In genomic region chr9:94870793-94871558, GRCh38 we compare ENCODE assay signal across 7 cellular contexts.
DNase-seq lines count a peak whose midpoint lies in the region; TF ChIP-seq lines count a peak whose summit lies in the region.

No MANE protein-coding gene starts in this region.

- WGBS in H9 (ENCODE audit: extremely low coverage, insufficient read length, low lambda C conversion rate), result no CpG with 5 or more reads among the region's 8 CpGs

- no peaks in the 10 kb centered on the region for H4K20me1 ChIP-seq in H9 (ENCODE audit: control insufficient read depth, insufficient read depth, insufficient read length)

- H3K9me3 ChIP-seq in H9 (ENCODE audit: control insufficient read depth, low read depth, low read length), result no peaks in the 10 kb centered on the region

- H3T11ph ChIP-seq in H9 (ENCODE audit: low read length), result no peak overlapping the region

- H3K36me3 Mint-ChIP-seq in H9 (ENCODE audit: insufficient read depth in 1 of 3, low read depth in 3 of 3), result no peaks in the 10 kb centered on the region
- H3K36me3 Mint-ChIP-seq in glutamatergic neuron (ENCODE audit: unreplicated experiment), result no peaks in the 10 kb centered on the region

- H3K27me3 ChIP-seq in H9 (ENCODE audit: insufficient read depth, low read length), result no peaks in the 10 kb centered on the region

- no peaks in the 10 kb centered on the region for H3K79me2 ChIP-seq in H9 (ENCODE audit: insufficient read depth, low read length)

- no peak overlapping the region for H3K27ac ChIP-seq in H9 (ENCODE audit: insufficient read length, low read depth, low read length)

- H4K5ac ChIP-seq in H9 (ENCODE audit: insufficient read length, low read depth, low read length), result no peak overlapping the region

- H2AK5ac ChIP-seq in H9 (ENCODE audit: insufficient read length, low read length), result no peak overlapping the region

- H3K14ac ChIP-seq in H9 (ENCODE audit: insufficient read depth, low read length), result no peak overlapping the region

- peaks cover 18 to 21% of the 10 kb centered on the region in 2 experiments for H3K4me1 Mint-ChIP-seq in H9
- peaks cover 13% of the 10 kb centered on the region for H3K4me1 Mint-ChIP-seq in glutamatergic neuron (ENCODE audit: low read depth, unreplicated experiment)

- no peaks in the 10 kb centered on the region for H3K23me2 ChIP-seq in H9 (ENCODE audit: insufficient read length, low read depth, low read length, poor library complexity, severe bottlenecking)

- TF ChIP-seq CTCF in H9 (conservative IDR thresholded peaks at IDR 0.05) (no peak), fibroblast of villous mesenchyme (IDR thresholded peaks at IDR 0.05; ENCODE audit: insufficient read depth, low read depth, low read length) (no peak), glutamatergic neuron (IDR thresholded peaks at IDR 0.05; ENCODE audit: partially characterized antibody, unreplicated experiment) (no peak)

- H3K4me3 ChIP-seq in fibroblast of villous mesenchyme (ENCODE audit: low read depth, low read length), result no peak overlapping the region

- H3K4me3 Mint-ChIP-seq in H9 (no peak overlapping the region), glutamatergic neuron (ENCODE audit: unreplicated experiment) (no peak overlapping the region)

- H3K18ac ChIP-seq in H9 (ENCODE audit: insufficient read length, low read depth, low read length), result no peak overlapping the region

- no peak overlapping the region for H3K23ac ChIP-seq in H9 (ENCODE audit: insufficient read length, low read depth, low read length)

- no peak overlapping the region for H2BK20ac ChIP-seq in H9 (ENCODE audit: low read depth, low read length, poor library complexity, severe bottlenecking)

- H4K8ac ChIP-seq in H9 (replicated peaks; ENCODE audit: insufficient read length, low read depth, low read length), result no peak overlapping the region

- H2BK120ac ChIP-seq in H9 (ENCODE audit: low read depth, low read length, poor library complexity, severe bottlenecking), result peak overlapping the region; percentile 16

- H2BK12ac ChIP-seq in H9 (ENCODE audit: insufficient read length, low read depth, low read length), result no peak overlapping the region

- H2AFZ ChIP-seq in H9 (ENCODE audit: low read length), result no peak overlapping the region

- no peak overlapping the region for H2BK5ac ChIP-seq in H9 (ENCODE audit: insufficient read length, low read length)

- no peak overlapping the region for H3K4me2 ChIP-seq in H9 (ENCODE audit: insufficient read depth, insufficient read length, low read length)

- peaks cover 1% of the 10 kb centered on the region for H3K4me1 ChIP-seq in H9 (ENCODE audit: insufficient read depth, low read length)

- H2BK15ac ChIP-seq in H9 (ENCODE audit: low read depth, low read length), result no peak overlapping the region

- no peak for DNase-seq in H9
- DNase-seq in T-helper 9 cell, result peak; percentile 41
- DNase-seq in fibroblast of villous mesenchyme (ENCODE audit: low read depth), result peak; percentile 90
- peak; percentile 38 for DNase-seq in stimulated activated CD8-positive, alpha-beta memory T cell treated with anti-CD3 and anti-CD28 coated beads, Interleukin-4, amount 100 ng/mL, for 48 hours
- DNase-seq in NCI-H526 (lab: John Stamatoyannopoulos, UW), result no peak
- no peak for DNase-seq in glutamatergic neuron
- DNase-seq in NCI-H187 (lab: John Stamatoyannopoulos, UW), result no peak

- H3K56ac ChIP-seq in H9 (ENCODE audit: insufficient read length, low read depth, low read length), result no peak overlapping the region

- H3K27ac Mint-ChIP-seq in H9, result peak overlapping the region in 1 of 3 experiments; percentile 65; a peak in 1 of 7 replicates
- H3K27ac Mint-ChIP-seq in glutamatergic neuron (ENCODE audit: unreplicated experiment), result no peak overlapping the region

- H3K9ac ChIP-seq in H9 (ENCODE audit: extremely low read depth, insufficient read length, low read length), result no peak overlapping the region

- no peaks in the 10 kb centered on the region for H3K79me1 ChIP-seq in H9 (ENCODE audit: insufficient read depth, low read depth, low read length, poor library complexity, severe bottlenecking)

- no peak overlapping the region for H4K91ac ChIP-seq in H9 (ENCODE audit: insufficient read length, low read depth, low read length)

- no peak overlapping the region for H3K4ac ChIP-seq in H9 (ENCODE audit: low read depth, low read length)

- no peaks in the 10 kb centered on the region; a peak in 1 of 5 replicates for H3K9me3 Mint-ChIP-seq in H9
- no peaks in the 10 kb centered on the region for H3K9me3 Mint-ChIP-seq in glutamatergic neuron (ENCODE audit: unreplicated experiment)

- peaks cover 1% of the 10 kb centered on the region; the same call in 1 of the 2 replicates for H3K27me3 Mint-ChIP-seq in H9 (ENCODE audit: low read depth)
- H3K27me3 Mint-ChIP-seq in glutamatergic neuron (ENCODE audit: unreplicated experiment), result no peaks in the 10 kb centered on the region

Comparison
In these comparisons a context has a peak if more than half of its experiments do, and no peak if none do; other contexts are left out.
1. DNase-seq: peak in T-helper 9 cell (single experiment), fibroblast of villous mesenchyme (single experiment) and stimulated activated CD8-positive, alpha-beta memory T cell treated with anti-CD3 and anti-CD28 coated beads, Interleukin-4, amount 100 ng/mL, for 48 hours (single experiment); none in H9 (single experiment), NCI-H526 (0 of 2), glutamatergic neuron (single experiment) and NCI-H187 (0 of 2).